ENCODE assay signal across 31 cellular contexts in the genomic region with DNA sequence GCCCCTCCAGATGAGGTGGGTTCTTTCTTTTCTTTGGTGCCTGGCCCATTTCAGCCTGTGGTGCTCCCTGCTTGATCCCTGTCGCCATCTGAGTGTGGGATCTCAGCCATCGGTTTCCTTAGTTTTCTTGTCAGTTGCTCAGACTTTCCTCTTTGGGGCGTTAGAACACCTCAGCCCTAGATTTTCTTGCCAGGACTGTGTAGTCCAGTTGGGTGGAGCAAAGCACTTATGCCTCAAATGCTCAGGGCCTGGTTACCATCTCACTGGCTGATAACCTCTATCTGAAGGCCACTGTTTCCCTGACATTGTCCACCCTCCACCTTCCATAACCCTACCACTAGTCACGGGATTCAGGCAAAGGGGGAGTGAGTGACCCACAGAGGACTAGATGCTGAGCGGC.
DNase-seq lines count a peak whose midpoint lies in the region; ATAC-seq and TF ChIP-seq lines count a peak whose summit lies in the region.
"Had no signal": no experiment of that assay in that cellular context is flagged by ENCODE, and none has a peak within 500 bp of the region (broad histone marks: within the 10 kb centered on the region; RNA-seq: fewer than 3 reads in every experiment).

No MANE protein-coding gene starts in this region.

- peaks cover 0 to 25% of the 10 kb centered on the region in 2 donors for H3K4me1 ChIP-seq in ascending aorta
- peaks cover 28% of the 10 kb centered on the region for H3K4me1 ChIP-seq in muscle layer of colon (ENCODE audit: insufficient read depth, low read length)
- peaks cover 25% of the 10 kb centered on the region for H3K4me1 ChIP-seq in stomach smooth muscle (ENCODE audit: control insufficient read depth, insufficient read depth, low read length)

- H3K27me3 ChIP-seq in ascending aorta (no peaks in the 10 kb centered on the region), muscle layer of colon (ENCODE audit: control insufficient read depth in 1 of 2, insufficient read depth in 2 of 2, low read length in 2 of 2) (no peaks in the 10 kb centered on the region), stomach smooth muscle (ENCODE audit: control insufficient read depth in 1 of 2, insufficient read depth in 2 of 2, low read length in 2 of 2) (no peaks in the 10 kb centered on the region)
- H3K27me3 ChIP-seq: ovary, upper lobe of left lung had no signal

- peaks cover 7 to 18% of the 10 kb centered on the region in 2 donors for H3K36me3 Mint-ChIP-seq in activated T-cell treated with anti-CD3 and anti-CD28 coated beads, Interleukin-2, amount 50 U/mL, for 72 hours (ENCODE audit: insufficient read depth in 2 of 2)

- H3K4me3 Mint-ChIP-seq in activated T-cell treated with anti-CD3 and anti-CD28 coated beads, Interleukin-2, amount 50 U/mL, for 72 hours, result no peak overlapping the region
- H3K4me3 Mint-ChIP-seq: activated CD4-positive, alpha-beta T cell treated with anti-CD3 and anti-CD28 coated beads for 36 hours; activated CD8-positive, alpha-beta T cell treated with anti-CD3 and anti-CD28 coated beads for 36 hours; memory B cell; neural crest cell; T-helper 2 cell treated with Interferon-gamma antibody and Interleukin-4, amounts not matched to agents 5 μg/mL and 100 μg/mL, for 36 hours had no signal

- H3K27ac ChIP-seq in ascending aorta (peak overlapping the region; percentile 71 to 83), muscle layer of colon (ENCODE audit: low read depth, low read length) (peak overlapping the region; percentile 0), stomach smooth muscle (ENCODE audit: low read length) (peak overlapping the region; percentile 86)

- H3K9ac ChIP-seq in muscle layer of colon (ENCODE audit: low read length) (no peak overlapping the region), stomach smooth muscle (ENCODE audit: low read length in 2 of 2) (no peak overlapping the region)

- H3K9me3 Mint-ChIP-seq in activated T-cell treated with anti-CD3 and anti-CD28 coated beads, Interleukin-2, amount 50 U/mL, for 72 hours, result peaks cover 0 to 2% of the 10 kb centered on the region in 2 donors
- H3K9me3 Mint-ChIP-seq: activated CD8-positive, alpha-beta T cell treated with anti-CD3 and anti-CD28 coated beads for 36 hours; CD4-positive, CD25-positive, alpha-beta regulatory T cell; memory B cell; neural crest cell had no signal

- H3K4me3 ChIP-seq in ascending aorta (no peak overlapping the region), muscle layer of colon (ENCODE audit: low read depth in 1 of 2, low read length in 2 of 2) (no peak overlapping the region), stomach smooth muscle (ENCODE audit: low read length in 2 of 2) (no peak overlapping the region)
- H3K4me3 ChIP-seq: ovary, upper lobe of left lung had no signal

- peak overlapping the region; percentile 22 for H3K27ac Mint-ChIP-seq in activated T-cell treated with anti-CD3 and anti-CD28 coated beads, Interleukin-2, amount 50 U/mL, for 72 hours
- H3K27ac Mint-ChIP-seq: activated CD4-positive, alpha-beta T cell treated with anti-CD3 and anti-CD28 coated beads for 36 hours; CD4-positive, CD25-positive, alpha-beta regulatory T cell; memory B cell; T-helper 2 cell treated with Interferon-gamma antibody and Interleukin-4, amounts not matched to agents 5 μg/mL and 100 μg/mL, for 36 hours had no signal

- H3K9me3 ChIP-seq in ascending aorta (no peaks in the 10 kb centered on the region), muscle layer of colon (ENCODE audit: low read length) (no peaks in the 10 kb centered on the region), stomach smooth muscle (ENCODE audit: control insufficient read depth in 2 of 2, low read length in 2 of 2) (peaks cover 0 to 2% of the 10 kb centered on the region in 2 donors)
- H3K9me3 ChIP-seq: ovary had no signal

- peaks cover 30% of the 10 kb centered on the region for H3K4me1 Mint-ChIP-seq in activated T-cell treated with anti-CD3 and anti-CD28 coated beads, Interleukin-2, amount 50 U/mL, for 72 hours (ENCODE audit: low read depth)
- H3K4me1 Mint-ChIP-seq: memory B cell, neural crest cell had no signal

- intact Hi-C loops in ascending aorta (cut with DNase I), result no loop called here

- ATAC-seq in activated T-cell treated with anti-CD3 and anti-CD28 coated beads, Interleukin-2, amount 50 U/mL, for 72 hours (replicated peaks in 1 of 2), result no peak
- ATAC-seq in HG03045 (IDR thresholded peaks at IDR 0.05; ENCODE audit: unreplicated experiment), result no peak
- ATAC-seq: activated CD4-positive, alpha-beta T cell treated with anti-CD3 and anti-CD28 coated beads for 36 hours; activated CD8-positive, alpha-beta T cell treated with anti-CD3 and anti-CD28 coated beads for 36 hours had no signal

- TF ChIP-seq CTCF in ascending aorta (IDR thresholded peaks at IDR 0.05), result no peak

- H3K36me3 ChIP-seq in ascending aorta (peaks cover 21 to 47% of the 10 kb centered on the region in 2 donors), muscle layer of colon (ENCODE audit: insufficient read depth, low read length) (peaks cover 9% of the 10 kb centered on the region), stomach smooth muscle (ENCODE audit: control insufficient read depth in 2 of 2, insufficient read depth in 2 of 2, low read length in 2 of 2) (peaks cover 0 to 17% of the 10 kb centered on the region in 2 donors)
- H3K36me3 ChIP-seq: ovary had no signal

- no peak for DNase-seq in activated T-cell treated with anti-CD3 and anti-CD28 coated beads, Interleukin-2, amount 50 U/mL, for 72 hours
- no peak for DNase-seq in activated T-cell treated with anti-CD3 and anti-CD28 coated beads, Interleukin-2, amount 50 U/mL, for 1 hour
- DNase-seq in ascending aorta (ENCODE audit: low spot score in 2 of 2) (no peak), amniotic stem cell (lab: John Stamatoyannopoulos, UW) (no peak), NCI-H128 (lab: John Stamatoyannopoulos, UW; ENCODE audit: unreplicated experiment) (no peak)
- DNase-seq: activated CD4-positive, alpha-beta T cell treated with anti-CD3 and anti-CD28 coated beads for 36 hours; activated CD8-positive, alpha-beta memory T cell treated with anti-CD3 and anti-CD28 coated beads, Interleukin-2, amount 50 U/mL, for 48 hours; activated CD8-positive, alpha-beta T cell treated with anti-CD3 and anti-CD28 coated beads for 36 hours; activated effector memory CD4-positive, alpha-beta T cell treated with Interleukin-2 at 50 U/mL for 16 hours; Calu3; CD4-positive, CD25-positive, alpha-beta regulatory T cell; cerebellar nuclear complex; DMS79 treated with DMSO at 0.1 percent for 48 hours; GDM1; HCEC 1CT; Kasumi-1; left colon; NCI-H1436 treated with DMSO at 0.1 percent for 48 hours; NCI-H2081 treated with DMSO at 0.1 percent for 48 hours; NCI-H226; NCI-H69; ovary; SHP77; stimulated activated CD4-positive, alpha-beta T cell treated with anti-CD3 and anti-CD28 coated beads, Interleukin-1b, Interleukin-23, amount 100 ng/mL, for 48 hours; upper lobe of left lung had no signal

- H3K27me3 Mint-ChIP-seq in activated T-cell treated with anti-CD3 and anti-CD28 coated beads, Interleukin-2, amount 50 U/mL, for 72 hours (ENCODE audit: low read depth), result no peaks in the 10 kb centered on the region
- H3K27me3 Mint-ChIP-seq: activated CD4-positive, alpha-beta T cell treated with anti-CD3 and anti-CD28 coated beads for 36 hours; activated CD8-positive, alpha-beta T cell treated with anti-CD3 and anti-CD28 coated beads for 36 hours; CD4-positive, CD25-positive, alpha-beta regulatory T cell; memory B cell had no signal

Comparison
In these comparisons a context has a peak if more than half of its experiments do, and no peak if none do; other contexts are left out.
1. H3K27ac ChIP-seq: peak in every context shown above with its lines; median percentile 86 in stomach smooth muscle; 77 in ascending aorta; 0 in muscle layer of colon.